ENCODE assay signal across 15 cellular contexts in genomic region chr16:82735696-82736095, GRCh38.
A peak's percentile ranks its signal among the peaks of the same experiment; 100 is the strongest.
DNase-seq lines count a peak whose midpoint lies in the region; ATAC-seq and TF ChIP-seq lines count a peak whose summit lies in the region.
"Had no signal": no experiment of that assay in that cellular context is flagged by ENCODE, and none has a peak within 500 bp of the region (broad histone marks: within the 10 kb centered on the region; RNA-seq: fewer than 3 reads in every experiment).

No MANE protein-coding gene starts in this region.

- H2AFZ ChIP-seq in hepatocyte = no peak overlapping the region
- H2AFZ ChIP-seq in smooth muscle cell (ENCODE audit: low read depth) = no peak overlapping the region

- peaks cover 3% of the 10 kb centered on the region for H3K27me3 ChIP-seq in hepatocyte
- peaks cover 2% of the 10 kb centered on the region for H3K27me3 ChIP-seq in smooth muscle cell (ENCODE audit: low read depth)
- H3K27me3 ChIP-seq: SJCRH30 had no signal

- no peak overlapping the region for H3K4me3 Mint-ChIP-seq in CD14-positive monocyte
- no peak overlapping the region for H3K4me3 Mint-ChIP-seq in Calu3 (ENCODE audit: low read depth, unreplicated experiment)
- H3K4me3 Mint-ChIP-seq: CD4-positive, CD25-positive, alpha-beta regulatory T cell had no signal

- H3K36me3 ChIP-seq in hepatocyte (replicated peaks; ENCODE audit: insufficient read depth, low read depth) (no peaks in the 10 kb centered on the region), smooth muscle cell (ENCODE audit: low read depth) (no peaks in the 10 kb centered on the region)
- H3K36me3 ChIP-seq: HAP-1, SJCRH30 had no signal

- H3K9me3 ChIP-seq in hepatocyte (ENCODE audit: low read depth) (no peaks in the 10 kb centered on the region), smooth muscle cell (replicated peaks; ENCODE audit: low read depth) (no peaks in the 10 kb centered on the region)
- H3K9me3 ChIP-seq: HAP-1, SJCRH30 had no signal

- peak; percentile 50 for ATAC-seq in HG02610 (IDR thresholded peaks at IDR 0.05; ENCODE audit: unreplicated experiment)
- ATAC-seq: stimulated activated naive CD8-positive, alpha-beta T cell treated with anti-CD3 and anti-CD28 coated beads, Interleukin-15, Interleukin-2, amounts not matched to agents 100 U/mL and 50 U/mL, for 24 hours had no signal

- peak; percentile 56 for DNase-seq in astrocyte of the spinal cord (ENCODE audit: low read depth, low spot score)
- peak; percentile 10 for DNase-seq in hepatocyte (ENCODE audit: low spot score)
- DNase-seq in smooth muscle cell (lab: John Stamatoyannopoulos, UW; ENCODE audit: unreplicated experiment) = no peak
- no peak for DNase-seq in CD14-positive monocyte (ENCODE audit: low spot score)
- no peak for DNase-seq in DMS79 treated with DMSO at 0.1 percent for 48 hours (lab: John Stamatoyannopoulos, UW)
- no peak for DNase-seq in NCI-H510A (lab: John Stamatoyannopoulos, UW)
- no peak for DNase-seq in Calu3
- DNase-seq: CD4-positive, CD25-positive, alpha-beta regulatory T cell; erythroblast; SJCRH30; stimulated activated CD4-positive, alpha-beta T cell treated with anti-CD3 and anti-CD28 coated beads, Interleukin-4, amount 100 ng/mL, for 4 hours; stimulated activated naive CD8-positive, alpha-beta T cell treated with anti-CD3 and anti-CD28 coated beads, Interleukin-15, Interleukin-2, amounts not matched to agents 100 U/mL and 50 U/mL, for 24 hours had no signal

- H3K27me3 Mint-ChIP-seq in CD14-positive monocyte (ENCODE audit: low read depth in 3 of 3) = peaks cover 0 to 1% (median 0%) of the 10 kb centered on the region in 3 donors
- H3K27me3 Mint-ChIP-seq in Calu3 (ENCODE audit: unreplicated experiment) = no peaks in the 10 kb centered on the region

- in situ Hi-C loops in astrocyte of the spinal cord (cut with HindIII; ENCODE audit: low sequenced_read_pairs) = no loop called here

- H3K4me3 ChIP-seq in astrocyte of the spinal cord (ENCODE audit: low read depth, low read length) (no peak overlapping the region), hepatocyte (no peak overlapping the region), smooth muscle cell (no peak overlapping the region)
- H3K4me3 ChIP-seq: HAP-1, SJCRH30 had no signal

- H4K20me1 ChIP-seq in hepatocyte (ENCODE audit: insufficient read depth, poor library complexity, severe bottlenecking) (no peaks in the 10 kb centered on the region), smooth muscle cell (ENCODE audit: low read depth) (no peaks in the 10 kb centered on the region)

- CTCF ChIA-PET in Calu3 (lab: Charles Lee) = no interaction called here

- H3K4me1 ChIP-seq in hepatocyte (ENCODE audit: insufficient read depth) = no peaks in the 10 kb centered on the region
- H3K4me1 ChIP-seq in smooth muscle cell (ENCODE audit: low read depth) = no peaks in the 10 kb centered on the region
- H3K4me1 ChIP-seq: HAP-1, SJCRH30 had no signal

- no peak overlapping the region for H3K4me2 ChIP-seq in hepatocyte
- peak overlapping the region; percentile 73 for H3K4me2 ChIP-seq in smooth muscle cell

- TF ChIP-seq CTCF in astrocyte of the spinal cord (IDR thresholded peaks at IDR 0.05; ENCODE audit: low read depth, low read length) (no peak), hepatocyte (IDR thresholded peaks at IDR 0.05; ENCODE audit: poor library complexity) (no peak), smooth muscle cell (IDR thresholded peaks at IDR 0.05; ENCODE audit: borderline replicate concordance, insufficient read depth, poor library complexity, severe bottlenecking) (no peak), CD14-positive monocyte (IDR thresholded peaks at IDR 0.05) (no peak), Calu3 (IDR thresholded peaks at IDR 0.05; ENCODE audit: unreplicated experiment) (no peak)

- H3K4me1 Mint-ChIP-seq in CD14-positive monocyte = no peaks in the 10 kb centered on the region
- no peaks in the 10 kb centered on the region for H3K4me1 Mint-ChIP-seq in Calu3 (ENCODE audit: low read depth, unreplicated experiment)

- no peaks in the 10 kb centered on the region for H3K9me2 ChIP-seq in hepatocyte (replicated peaks; ENCODE audit: insufficient read depth)

- H3K36me3 Mint-ChIP-seq in CD14-positive monocyte = no peaks in the 10 kb centered on the region
- H3K36me3 Mint-ChIP-seq in Calu3 (ENCODE audit: insufficient read depth, unreplicated experiment) = no peaks in the 10 kb centered on the region
- H3K36me3 Mint-ChIP-seq: CD4-positive, CD25-positive, alpha-beta regulatory T cell had no signal

- WGBS in hepatocyte (ENCODE audit: low lambda C conversion rate, missing lambda C conversion rate) = 54% methylated on average over 5 of the region's 5 CpGs
- WGBS in smooth muscle cell (ENCODE audit: low lambda C conversion rate) = 31% methylated on average over 5 of the region's 5 CpGs

- no peak overlapping the region for H3K9ac ChIP-seq in smooth muscle cell (ENCODE audit: low read depth)

- H3F3A ChIP-seq in smooth muscle cell (ENCODE audit: low read depth) = peaks cover 4% of the 10 kb centered on the region

- intact Hi-C loops in CD14-positive monocyte (cut with micrococcal nuclease) = no loop called here
- intact Hi-C loops in Calu3 (cut with micrococcal nuclease; ENCODE audit: unreplicated experiment) = no loop called here

- H3K79me2 ChIP-seq in hepatocyte (no peaks in the 10 kb centered on the region), smooth muscle cell (ENCODE audit: low read depth) (no peaks in the 10 kb centered on the region)

- BruUV-seq in Calu3 (replicated peaks; lab: Mats Ljungman, UMichigan) = no TSS peak

- H3K9me3 Mint-ChIP-seq in CD14-positive monocyte (peaks cover 0 to 8% (median 2%) of the 10 kb centered on the region in 7 donors), Calu3 (ENCODE audit: low read depth, unreplicated experiment) (peaks cover 21% of the 10 kb centered on the region)

- no peak overlapping the region for H3K27ac ChIP-seq in hepatocyte
- H3K27ac ChIP-seq in smooth muscle cell (ENCODE audit: low read depth) = no peak overlapping the region
- H3K27ac ChIP-seq: SJCRH30 had no signal

- no peak overlapping the region for H3K27ac Mint-ChIP-seq in CD14-positive monocyte
- H3K27ac Mint-ChIP-seq in Calu3 (ENCODE audit: unreplicated experiment) = no peak overlapping the region
- H3K27ac Mint-ChIP-seq: CD4-positive, CD25-positive, alpha-beta regulatory T cell; progenitor cell of endocrine pancreas had no signal

Comparison
In these comparisons a context has a peak if more than half of its experiments do, and no peak if none do; other contexts are left out.
1. DNase-seq: peak in astrocyte of the spinal cord (single experiment) and hepatocyte (single experiment); none in smooth muscle cell (single experiment), CD14-positive monocyte (single experiment), DMS79 treated with DMSO at 0.1 percent for 48 hours (single experiment), NCI-H510A (single experiment) and Calu3 (single experiment).